ENCODE assay signal across 19 cellular contexts in genomic region chr21:34235514-34235913, GRCh38.
DNase-seq lines count a peak whose midpoint lies in the region; ATAC-seq and TF ChIP-seq lines count a peak whose summit lies in the region.
"Had no signal": no experiment of that assay in that cellular context is flagged by ENCODE, and none has a peak within 500 bp of the region (broad histone marks: within the 10 kb centered on the region; RNA-seq: fewer than 3 reads in every experiment).

No MANE protein-coding gene starts in this region.

- H3K4ac ChIP-seq in neuronal stem cell (ENCODE audit: low read length), result no peak overlapping the region

- no peak overlapping the region for H4K8ac ChIP-seq in neuronal stem cell (ENCODE audit: low read depth, low read length)

- H2AFZ ChIP-seq in neuronal stem cell (ENCODE audit: low read length), result no peak overlapping the region
- H2AFZ ChIP-seq: GM23248 had no signal

- intact Hi-C loops in vagina (cut with DNase I), result no loop called here

- no CpG with 5 or more reads among the region's 1 CpG for WGBS in neuronal stem cell (ENCODE audit: extremely low coverage in 2 of 2, insufficient read length in 2 of 2, insufficient replicate concordance in 1 of 2), 2 donors

- TF ChIP-seq CTCF in WTC11 (IDR thresholded peaks at IDR 0.05), result no peak
- no peak for TF ChIP-seq CTCF in vagina (IDR thresholded peaks at IDR 0.05)

- H2BK5ac ChIP-seq in neuronal stem cell (ENCODE audit: low read length), result no peak overlapping the region

- no peak overlapping the region for H2BK15ac ChIP-seq in neuronal stem cell (ENCODE audit: low read length)

- CTCF ChIA-PET in WTC11 (lab: Charles Lee), result interaction anchor here (1.0 to 2.0 kb wide), 4 partner anchors 8 to 112 kb away, joined by 3 to 11 read pairs (median 3); no protein-coding TSS in a partner anchor

- POLR2A ChIA-PET in WTC11 (lab: Charles Lee), result interaction anchor here (1.2 kb wide), 1 partner anchor 112 kb away, joined by 4 read pairs; no protein-coding TSS in a partner anchor

- H3K9ac ChIP-seq in neuronal stem cell (ENCODE audit: low read depth, low read length, poor library complexity), result no peak overlapping the region
- H3K9ac ChIP-seq: GM23248 had no signal

- no peaks in the 10 kb centered on the region for H3K36me3 ChIP-seq in HAP-1 (replicated peaks)
- H3K36me3 ChIP-seq in neuronal stem cell (replicated peaks in 1 of 2; ENCODE audit: control insufficient read depth in 2 of 2, insufficient read depth in 2 of 2, low read length in 2 of 2), result no peaks in the 10 kb centered on the region
- H3K36me3 ChIP-seq in vagina, result no peaks in the 10 kb centered on the region
- H3K36me3 ChIP-seq: BE2C had no signal

- H3K27ac Mint-ChIP-seq in WTC11, result 0 out of 2 replicates have a peak overlapping the region, but pooled peaks have one; percentile 25
- no peak overlapping the region for H3K27ac Mint-ChIP-seq in stimulated activated naive B cell treated with anti-CD40 and anti-IgM and Interleukin-4, amounts not matched to agents 10 μg/mL and 1 μg/mL and 100 μg/mL, for 72 hours
- H3K27ac Mint-ChIP-seq: CD8-positive, alpha-beta memory T cell had no signal

- no peak overlapping the region for H3K14ac ChIP-seq in neuronal stem cell (ENCODE audit: low read length)

- no peak overlapping the region for H2BK120ac ChIP-seq in neuronal stem cell (ENCODE audit: low read depth, low read length)

- in situ Hi-C loops in HAP-1 (cut with MboI; ENCODE audit: low sequenced_read_pairs), result no loop called here

- H3K4me1 ChIP-seq in HAP-1 (peaks cover 14% of the 10 kb centered on the region), neuronal stem cell (ENCODE audit: control insufficient read depth in 2 of 2, insufficient read depth in 1 of 2, low read depth in 1 of 2, low read length in 2 of 2) (peaks cover 0 to 8% of the 10 kb centered on the region in 2 donors), vagina (no peaks in the 10 kb centered on the region)
- H3K4me1 ChIP-seq: BE2C, Caco-2 had no signal

- no peak overlapping the region for H2AK5ac ChIP-seq in neuronal stem cell (ENCODE audit: low read depth, low read length)

- H3K4me3 Mint-ChIP-seq in WTC11, result no peak overlapping the region
- H3K4me3 Mint-ChIP-seq in stimulated activated naive B cell treated with anti-CD40 and anti-IgM and Interleukin-4, amounts not matched to agents 10 μg/mL and 1 μg/mL and 100 μg/mL, for 72 hours, result no peak overlapping the region
- H3K4me3 Mint-ChIP-seq: CD4-positive, CD25-positive, alpha-beta regulatory T cell; CD8-positive, alpha-beta memory T cell; IgD-negative memory B cell had no signal

- no peak for ATAC-seq in WTC11
- ATAC-seq in stimulated activated naive B cell treated with anti-CD40 and anti-IgM and Interleukin-4, amounts not matched to agents 10 μg/mL and 1 μg/mL and 100 μg/mL, for 72 hours (replicated peaks), result no peak
- ATAC-seq: HepG2 had no signal

- DNase-seq in HAP-1 (ENCODE audit: low spot score in 2 of 2) (peak; percentile 52 to 93), WTC11 (ENCODE audit: low spot score) (no peak), cerebellar cortex (ENCODE audit: low spot score) (peak; percentile 9), neuronal stem cell (ENCODE audit: low spot score) (peak; percentile 32), NCI-H1436 (lab: John Stamatoyannopoulos, UW) (no peak), vagina (ENCODE audit: extremely low spot score in 2 of 2) (no peak)
- DNase-seq in stimulated activated naive B cell treated with anti-CD40 and anti-IgM and Interleukin-4, amounts not matched to agents 10 μg/mL and 1 μg/mL and 100 μg/mL, for 72 hours, result no peak
- DNase-seq: ACHN; BE2C; C1 segment of cervical spinal cord; Caco-2; CD4-positive, CD25-positive, alpha-beta regulatory T cell; CD8-positive, alpha-beta memory T cell; DMS79; GDM1; GM23248; HCEC 1CT had no signal

- no peak overlapping the region for H2BK12ac ChIP-seq in neuronal stem cell (ENCODE audit: low read length)

- H3K18ac ChIP-seq in neuronal stem cell (ENCODE audit: low read length), result no peak overlapping the region

- no peak overlapping the region for H3K4me3 ChIP-seq in HAP-1
- no peak overlapping the region for H3K4me3 ChIP-seq in neuronal stem cell (ENCODE audit: low read length in 2 of 2)
- H3K4me3 ChIP-seq in vagina, result no peak overlapping the region
- H3K4me3 ChIP-seq: GM23248 had no signal

- H3K9me3 Mint-ChIP-seq in WTC11, result peaks cover 27% of the 10 kb centered on the region
- H3K9me3 Mint-ChIP-seq in stimulated activated naive B cell treated with anti-CD40 and anti-IgM and Interleukin-4, amounts not matched to agents 10 μg/mL and 1 μg/mL and 100 μg/mL, for 72 hours, result peaks cover 11 to 13% of the 10 kb centered on the region in 2 donors

- H3K27me3 ChIP-seq in HAP-1 (ENCODE audit: low read depth), result no peaks in the 10 kb centered on the region
- H3K27me3 ChIP-seq in neuronal stem cell (ENCODE audit: control insufficient read depth in 3 of 3, insufficient read depth in 3 of 3, low read depth in 1 of 3, low read length in 3 of 3), result no peaks in the 10 kb centered on the region
- H3K27me3 ChIP-seq in vagina, result no peaks in the 10 kb centered on the region
- H3K27me3 ChIP-seq: BE2C had no signal

- H3K9me3 ChIP-seq in HAP-1 (peaks cover 10% of the 10 kb centered on the region), neuronal stem cell (replicated peaks in 1 of 2; ENCODE audit: control insufficient read depth in 2 of 2, insufficient read depth in 1 of 2, low read depth in 1 of 2, low read length in 2 of 2) (peaks cover 2 to 3% of the 10 kb centered on the region in 2 donors), vagina (no peaks in the 10 kb centered on the region)
- H3K9me3 ChIP-seq: BE2C, Caco-2 had no signal

- H3K4me2 ChIP-seq in neuronal stem cell (ENCODE audit: insufficient read depth, low read length, poor library complexity, severe bottlenecking), result no peak overlapping the region

- no peaks in the 10 kb centered on the region; the same call in 1 of the 2 replicates for H3K27me3 Mint-ChIP-seq in WTC11 (ENCODE audit: low read depth)
- peaks cover 11 to 15% of the 10 kb centered on the region in 2 donors for H3K27me3 Mint-ChIP-seq in stimulated activated naive B cell treated with anti-CD40 and anti-IgM and Interleukin-4, amounts not matched to agents 10 μg/mL and 1 μg/mL and 100 μg/mL, for 72 hours
- H3K27me3 Mint-ChIP-seq: CD4-positive, CD25-positive, alpha-beta regulatory T cell had no signal

- peaks cover 7% of the 10 kb centered on the region; the same call in 1 of the 2 replicates for H3K36me3 Mint-ChIP-seq in WTC11
- peaks cover 3 to 9% of the 10 kb centered on the region in 2 donors for H3K36me3 Mint-ChIP-seq in stimulated activated naive B cell treated with anti-CD40 and anti-IgM and Interleukin-4, amounts not matched to agents 10 μg/mL and 1 μg/mL and 100 μg/mL, for 72 hours
- H3K36me3 Mint-ChIP-seq: CD4-positive, CD25-positive, alpha-beta regulatory T cell had no signal

- TF ChIP-seq POLR2A in vagina (IDR thresholded peaks at IDR 0.05), result no peak

- no peak overlapping the region for H3K23ac ChIP-seq in neuronal stem cell (ENCODE audit: low read depth, low read length, poor library complexity)

- no peak overlapping the region for H4K91ac ChIP-seq in neuronal stem cell (ENCODE audit: low read depth, low read length, poor library complexity)

- peaks cover 13% of the 10 kb centered on the region for H3K4me1 Mint-ChIP-seq in WTC11
- H3K4me1 Mint-ChIP-seq in stimulated activated naive B cell treated with anti-CD40 and anti-IgM and Interleukin-4, amounts not matched to agents 10 μg/mL and 1 μg/mL and 100 μg/mL, for 72 hours, result peaks cover 10 to 27% of the 10 kb centered on the region in 2 donors
- H3K4me1 Mint-ChIP-seq: CD4-positive, CD25-positive, alpha-beta regulatory T cell; CD8-positive, alpha-beta memory T cell had no signal

- H3K79me1 ChIP-seq in neuronal stem cell (ENCODE audit: low read depth, low read length), result no peaks in the 10 kb centered on the region

- peak overlapping the region; percentile 40 for H3K27ac ChIP-seq in neuronal stem cell (replicated peaks; ENCODE audit: low read length)
- no peak overlapping the region for H3K27ac ChIP-seq in vagina
- H3K27ac ChIP-seq: GM23248 had no signal

TF ChIP-seq in WTC11, 78 proteins besides CTCF, POLR2A, EP300 and RAD21:
- TF ChIP-seq PREB (CRISPR knock-in tag; IDR thresholded peaks at IDR 0.05; ENCODE audit: borderline replicate concordance), result no peak
- no peak for TF ChIP-seq ERG (CRISPR knock-in tag; IDR thresholded peaks at IDR 0.05)

Comparison
In these comparisons a context has a peak if more than half of its experiments do, and no peak if none do; other contexts are left out.
1. DNase-seq: peak in HAP-1 (2 of 2), cerebellar cortex (single experiment) and neuronal stem cell (single experiment); none in WTC11 (single experiment), NCI-H1436 (single experiment), vagina (0 of 2) and stimulated activated naive B cell treated with anti-CD40 and anti-IgM and Interleukin-4, amounts not matched to agents 10 μg/mL and 1 μg/mL and 100 μg/mL, for 72 hours (single experiment).